ENCODE assay signal across 15 cellular contexts in the genomic region with DNA sequence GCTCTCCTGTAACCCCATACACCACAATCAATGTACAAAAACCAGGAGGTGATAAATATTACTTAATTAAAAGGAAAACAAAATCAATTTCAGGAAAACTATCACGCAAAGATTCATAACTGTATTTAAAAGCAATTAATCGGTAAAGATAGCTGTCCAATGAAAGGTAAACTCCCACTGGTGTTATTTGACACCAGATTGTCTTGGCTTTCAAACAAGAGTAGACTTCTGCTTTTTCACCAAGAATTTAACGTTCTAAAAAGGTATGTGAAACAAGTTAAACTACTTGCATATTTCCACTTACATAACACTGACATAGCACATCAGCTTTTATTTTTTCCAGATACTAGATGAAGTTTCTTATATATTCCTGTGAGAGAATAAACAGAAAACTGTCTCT. TPM values are rescaled to one million over a fixed set of nuclear protein-coding genes. Genes with fewer than 3 reads are reported as not detected.
A peak's percentile ranks its signal among the peaks of the same experiment; 100 is the strongest.
DNase-seq lines count a peak whose midpoint lies in the region; ATAC-seq, FAIRE-seq and TF ChIP-seq lines count a peak whose summit lies in the region.
"Had no signal": no experiment of that assay in that cellular context is flagged by ENCODE, and none has a peak within 500 bp of the region (broad histone marks: within the 10 kb centered on the region; RNA-seq: fewer than 3 reads in every experiment).

No MANE protein-coding gene starts in this region.

- peaks cover 82% of the 10 kb centered on the region for H3K4me1 Mint-ChIP-seq in brain
- peaks cover 33% of the 10 kb centered on the region for H3K4me1 Mint-ChIP-seq in CD14-positive monocyte

- H2AFZ ChIP-seq in HepG2 (ENCODE audit: low read length) (no peak overlapping the region), smooth muscle cell (ENCODE audit: low read depth) (no peak overlapping the region)

- H3K4me2 ChIP-seq in HepG2 (ENCODE audit: low read depth, low read length) (peak overlapping the region; percentile 83), smooth muscle cell (peak overlapping the region; percentile 89)

- ATAC-seq in HepG2, result no peak
- no peak for ATAC-seq in HG03135 (IDR thresholded peaks at IDR 0.05; ENCODE audit: unreplicated experiment)
- ATAC-seq in HG03045 (IDR thresholded peaks at IDR 0.05; ENCODE audit: unreplicated experiment), result no peak
- ATAC-seq: effector memory CD8-positive, alpha-beta T cell; sciatic nerve had no signal

- CTCF ChIA-PET in HepG2 (lab: Yijun Ruan, JAX; ENCODE audit: low intra/inter-chr PET ratio, low total read pairs), result no interaction called here

- no peak overlapping the region for H3K9ac ChIP-seq in HUES48 (ENCODE audit: low read depth, low read length)
- peak overlapping the region; percentile 98; the same call in 1 of the 2 replicates for H3K9ac ChIP-seq in HepG2 (ENCODE audit: insufficient read depth, low read depth, low read length)
- H3K9ac ChIP-seq in smooth muscle cell (ENCODE audit: low read depth), result no peak overlapping the region

- DNase-seq in HepG2 (ENCODE audit: low spot score) (no peak), smooth muscle cell (lab: John Stamatoyannopoulos, UW; ENCODE audit: unreplicated experiment) (no peak), NCI-H2227 (lab: John Stamatoyannopoulos, UW; ENCODE audit: unreplicated experiment) (no peak), CD14-positive monocyte (ENCODE audit: low spot score) (no peak)
- DNase-seq: activated gamma-delta T cell; effector memory CD8-positive, alpha-beta T cell; kidney glomerular epithelial cell; NCI-H146; Peyer's patch had no signal

- H3K36me3 ChIP-seq in HUES48 (ENCODE audit: control insufficient read depth, insufficient read depth, low read length) (peaks cover 3% of the 10 kb centered on the region; the same call in 1 of the 2 replicates), HepG2 (replicated peaks in 1 of 2; ENCODE audit: control insufficient read depth in 1 of 2, insufficient read depth in 2 of 2, low read length in 2 of 2) (peaks cover 0 to 1% of the 10 kb centered on the region in 2 experiments; a peak in 1 of 5 replicates), smooth muscle cell (ENCODE audit: low read depth) (no peaks in the 10 kb centered on the region)
- H3K36me3 ChIP-seq: Peyer's patch had no signal

- H3K79me2 ChIP-seq in HepG2 (ENCODE audit: insufficient read depth, low read length), result peaks cover 92% of the 10 kb centered on the region
- H3K79me2 ChIP-seq in smooth muscle cell (ENCODE audit: low read depth), result peaks cover 81% of the 10 kb centered on the region

- no peak for TF ChIP-seq RAD21 in HepG2 (CRISPR knock-in tag; IDR thresholded peaks at IDR 0.05)

- H3K27ac Mint-ChIP-seq in brain, result peak overlapping the region; percentile 41 to 98 (median 83)
- no peak overlapping the region for H3K27ac Mint-ChIP-seq in CD14-positive monocyte
- H3K27ac Mint-ChIP-seq: effector memory CD8-positive, alpha-beta T cell had no signal

- H3K4me3 ChIP-seq in HUES48 (ENCODE audit: low read depth, low read length), result peak overlapping the region; percentile 88
- H3K4me3 ChIP-seq in HepG2 (replicated peaks in 1 of 3; ENCODE audit: insufficient read depth in 1 of 3, low read depth in 2 of 3, low read length in 3 of 3), result peak overlapping the region; percentile 84 to 98 (median 87)
- H3K4me3 ChIP-seq in smooth muscle cell, result peak overlapping the region; percentile 93

- POLR2A ChIA-PET in HepG2 (lab: Yijun Ruan, JAX), result interaction anchor here (0.9 to 7.4 kb wide), 7 partner anchors 67 to 1147 kb away, joined by 3 to 64 read pairs (median 4); no protein-coding TSS in a partner anchor

- TF ChIP-seq CTCF in brain (conservative IDR thresholded peaks at IDR 0.05) (no peak), HepG2 (CRISPR knock-in tag; IDR thresholded peaks at IDR 0.05) (no peak), smooth muscle cell (IDR thresholded peaks at IDR 0.05; ENCODE audit: borderline replicate concordance, insufficient read depth, poor library complexity, severe bottlenecking) (no peak), CD14-positive monocyte (IDR thresholded peaks at IDR 0.05) (no peak)

- H3K9me3 Mint-ChIP-seq in brain (no peaks in the 10 kb centered on the region), CD14-positive monocyte (no peaks in the 10 kb centered on the region)
- H3K9me3 Mint-ChIP-seq: effector memory CD8-positive, alpha-beta T cell had no signal

- no peak for FAIRE-seq in HepG2 (lab: Jason Lieb, UNC)

- WGBS in HepG2 (ENCODE audit: low lambda C conversion rate), result 8% methylated on average over 3 of the region's 3 CpGs
- WGBS in smooth muscle cell (ENCODE audit: low lambda C conversion rate), result 39% methylated on average over 3 of the region's 3 CpGs

- H3K4me3 Mint-ChIP-seq in brain (peak overlapping the region; percentile 90 to 98 (median 94)), CD14-positive monocyte (no peak overlapping the region)
- H3K4me3 Mint-ChIP-seq: effector memory CD8-positive, alpha-beta T cell had no signal

- H3K27me3 ChIP-seq in HUES48 (ENCODE audit: control insufficient read depth, insufficient read depth, low read length) (no peaks in the 10 kb centered on the region), HepG2 (ENCODE audit: control insufficient read depth in 1 of 2, insufficient read depth in 2 of 2, low read length in 2 of 2) (no peaks in the 10 kb centered on the region; a peak in 1 of 5 replicates), smooth muscle cell (ENCODE audit: low read depth) (no peaks in the 10 kb centered on the region)
- H3K27me3 ChIP-seq: Peyer's patch had no signal

- intact Hi-C loops in HepG2 (cut with micrococcal nuclease; ENCODE audit: unreplicated experiment), result loop anchor here (2.0 kb wide), 1 partner anchor 39 kb away; no protein-coding TSS in a partner anchor
- intact Hi-C loops in CD14-positive monocyte (cut with micrococcal nuclease), result loop anchor here (5.0 to 10.0 kb wide), 2 partner anchors 161 to 169 kb away; no protein-coding TSS in a partner anchor

- no peak overlapping the region for H3K27ac ChIP-seq in HUES48 (ENCODE audit: low read depth, low read length)
- peak overlapping the region; percentile 96 for H3K27ac ChIP-seq in HepG2 (ENCODE audit: extremely low read length, insufficient read depth, low read length)
- no peak overlapping the region for H3K27ac ChIP-seq in smooth muscle cell (ENCODE audit: low read depth)
- H3K27ac ChIP-seq: HL-60 had no signal

- H3K4me1 ChIP-seq in HUES48 (ENCODE audit: control insufficient read depth, insufficient read depth, low read length) (peaks cover 62% of the 10 kb centered on the region), HepG2 (ENCODE audit: insufficient read depth, low read length) (peaks cover 67% of the 10 kb centered on the region), smooth muscle cell (ENCODE audit: low read depth) (peaks cover 30% of the 10 kb centered on the region)

- BruUV-seq in HepG2 (replicated peaks; lab: Mats Ljungman, UMichigan), result no TSS peak

- H3F3A ChIP-seq in smooth muscle cell (ENCODE audit: low read depth), result peaks cover 6% of the 10 kb centered on the region

- TF ChIP-seq EP300 in HepG2 (IDR thresholded peaks at IDR 0.05; ENCODE audit: low read depth in 2 of 2, low read length in 2 of 2) (no peak), HepG2 (CRISPR knock-in tag; IDR thresholded peaks at IDR 0.05; ENCODE audit: borderline replicate concordance) (no peak)

- H3K36me3 Mint-ChIP-seq in brain (no peaks in the 10 kb centered on the region), CD14-positive monocyte (no peaks in the 10 kb centered on the region)

- H4K20me1 ChIP-seq in HepG2 (ENCODE audit: insufficient read depth, low read length) (peaks cover 17% of the 10 kb centered on the region), smooth muscle cell (ENCODE audit: low read depth) (peaks cover 75% of the 10 kb centered on the region)

- H3K9me3 ChIP-seq in HUES48 (ENCODE audit: control insufficient read depth, insufficient read depth, low read length) (no peaks in the 10 kb centered on the region), HepG2 (ENCODE audit: low read length) (no peaks in the 10 kb centered on the region), smooth muscle cell (replicated peaks; ENCODE audit: low read depth) (no peaks in the 10 kb centered on the region)
- H3K9me3 ChIP-seq: Peyer's patch had no signal

- TF ChIP-seq POLR2A in HepG2 (IDR thresholded peaks at IDR 0.05; ENCODE audit: insufficient read depth in 1 of 2, low read depth in 2 of 2, low read length in 2 of 2), result no peak

- H3K27me3 Mint-ChIP-seq in brain (peaks cover 9% of the 10 kb centered on the region), CD14-positive monocyte (ENCODE audit: low read depth in 3 of 3) (peaks cover 25 to 37% (median 26%) of the 10 kb centered on the region in 3 donors)

- in situ Hi-C loops in HepG2 (cut with HindIII; ENCODE audit: extremely low pct_ligation_motif_present, low pct_unique_long_range_greater_than_20kb), result loop anchor here (25.0 kb wide), 1 partner anchor 714 kb away; no protein-coding TSS in a partner anchor

TF ChIP-seq in HepG2, 621 proteins besides CTCF, POLR2A, EP300 and RAD21 (continues in another document):
- TF ChIP-seq SIX4 (CRISPR knock-in tag; IDR thresholded peaks at IDR 0.05), result peak; percentile 72; the same call in 1 of the 2 replicates

RNA-seq across cellular contexts. Expression of a gene that starts 3.5 kb away (rescaled TPM):
- 54.2 TPM for polyA plus RNA-seq in brain (ENCODE audit: insufficient read depth, low read depth, low replicate concordance)
- 33.9 and 65.8 TPM in 2 replicates for total RNA-seq in HepG2 (2016; rRNA removed; fragmentation: Illumina TruSeq; extraction: Trizol)
- 11.3 and 11.6 TPM in 2 replicates for total RNA-seq in HepG2 (2016; cell fraction: cytosol; rRNA removed; fragmentation: Illumina TruSeq; extraction: Trizol; ENCODE audit: low read depth)
- total RNA-seq in HepG2 (2016; cell fraction: insoluble cytoplasmic fraction; rRNA removed; fragmentation: Illumina TruSeq; extraction: Trizol), result 31.0 and 63.5 TPM in 2 replicates
- 28.3 and 30.5 TPM in 2 replicates for total RNA-seq in HepG2 (2016; cell fraction: membrane; rRNA removed; fragmentation: Illumina TruSeq; extraction: Trizol)
- total RNA-seq in HepG2 (2016; cell fraction: nucleus; rRNA removed; fragmentation: Illumina TruSeq; extraction: Trizol), result 60.5 and 75.3 TPM in 2 replicates
- polyA plus RNA-seq in HepG2 (2011; rRNA removed), result 49.7 and 51.9 TPM in 2 replicates
- polyA plus RNA-seq in HepG2 (2011; cell fraction: cytosol; rRNA removed), result 41.9 and 47.3 TPM in 2 replicates
- polyA plus RNA-seq in HepG2 (2011; cell fraction: nucleus; rRNA removed), result 23.6 and 24.9 TPM in 2 replicates
- polyA plus RNA-seq in HepG2 (2012), result 37.9 and 46.4 TPM in 2 replicates
- 5.0 and 5.5 TPM in 2 replicates for polyA plus RNA-seq in HepG2 (2016; cell fraction: cytosol; fragmentation: Illumina TruSeq; extraction: Trizol; ENCODE audit: low read depth)
- 27.4 and 30.1 TPM in 2 replicates for polyA plus RNA-seq in HepG2 (2016; cell fraction: insoluble cytoplasmic fraction; fragmentation: Illumina TruSeq; extraction: Trizol; ENCODE audit: low read depth)
- 11.7 and 13.1 TPM in 2 replicates for polyA plus RNA-seq in HepG2 (2016; cell fraction: membrane; fragmentation: Illumina TruSeq; extraction: Trizol; ENCODE audit: low read depth)
- polyA plus RNA-seq in HepG2 (2016; cell fraction: nucleus; fragmentation: Illumina TruSeq; extraction: Trizol; ENCODE audit: insufficient read depth, low read depth), result 72.9 and 73.9 TPM in 2 replicates
- 9.4 and 102 TPM in 2 replicates for polyA minus RNA-seq in HepG2 (2011; rRNA and poly(A)+ RNA removed; ENCODE audit: low replicate concordance)
- 29.6 and 33.5 TPM in 2 replicates for polyA minus RNA-seq in HepG2 (2011; cell fraction: cytosol; rRNA and poly(A)+ RNA removed)
- polyA minus RNA-seq in HepG2 (2011; cell fraction: nucleus; rRNA and poly(A)+ RNA removed), result 47.0 and 48.1 TPM in 2 replicates
- total RNA-seq in smooth muscle cell, result 74.3 and 81.5 TPM in 2 replicates
- polyA plus RNA-seq in smooth muscle cell, result 48.5 and 56.9 TPM in 2 replicates
- polyA plus RNA-seq in CD14-positive monocyte, result under 1 TPM in 1 of 2 donors, not detected in 1; 0.21 TPM

Comparison
In these comparisons a context has a peak if more than half of its experiments do, and no peak if none do; other contexts are left out.
1. H3K27ac Mint-ChIP-seq: peak in brain (5 of 5); none in CD14-positive monocyte (0 of 7).
2. H3K4me3 Mint-ChIP-seq: peak in brain (5 of 5); none in CD14-positive monocyte (0 of 2).
3. RNA of a gene that starts 3.5 kb away (polyA plus RNA-seq): 48.5 to 56.9 TPM in smooth muscle cell, 54.2 TPM in brain (single experiment) and 5.0 to 73.9 TPM in HepG2; 0.21 TPM in CD14-positive monocyte; every median in the first group is over 4 times any median in the second.
4. Peak in every context shown above with its lines, with median percentiles within 50 percentile points of each other: H3K4me3 ChIP-seq.